Comparison of ENCODE assay signal across 11 cellular contexts in genomic region chrX:103398321-103398937, GRCh38.
DNase-seq lines count a peak whose midpoint lies in the region; ATAC-seq and TF ChIP-seq lines count a peak whose summit lies in the region.
"Had no signal": no experiment of that assay in that cellular context is flagged by ENCODE, and none has a peak within 500 bp of the region (broad histone marks: within the 10 kb centered on the region; RNA-seq: fewer than 3 reads in every experiment).

No MANE protein-coding gene starts in this region.

- DNase-seq in NCI-H146 (lab: John Stamatoyannopoulos, UW) (peak; percentile 0), NCI-H146 treated with DMSO at 0.1 percent for 48 hours (lab: John Stamatoyannopoulos, UW; ENCODE audit: unreplicated experiment) (no peak), NOMO-1 treated with DMSO at 0.1 percent for 48 hours (lab: John Stamatoyannopoulos, UW; ENCODE audit: unreplicated experiment) (peak; percentile 62), epithelial cell of esophagus (ENCODE audit: low read depth) (peak; percentile 69), skeletal muscle cell (ENCODE audit: low read depth) (peak; percentile 79), NCI-H128 (lab: John Stamatoyannopoulos, UW; ENCODE audit: unreplicated experiment) (no peak), medulla oblongata (ENCODE audit: extremely low spot score) (no peak)
- DNase-seq: 8988T; NCI-H526 treated with DMSO at 0.1 percent for 48 hours; stimulated activated CD4-positive, alpha-beta T cell treated with anti-CD3 and anti-CD28 coated beads, Interleukin-2, amount 100 ng/mL, for 48 hours had no signal

- no peak for TF ChIP-seq CTCF in epithelial cell of esophagus (IDR thresholded peaks at IDR 0.05; ENCODE audit: insufficient read depth, low read depth, low read length, missing control alignments)

- H3K4me3 ChIP-seq in epithelial cell of esophagus (ENCODE audit: low read length) (no peak overlapping the region), skeletal muscle cell (ENCODE audit: low read depth, low read length) (no peak overlapping the region)

- no peak for ATAC-seq in HG03442 (IDR thresholded peaks at IDR 0.05; ENCODE audit: unreplicated experiment)

Comparison
In these comparisons a context has a peak if more than half of its experiments do, and no peak if none do; other contexts are left out.
1. DNase-seq: peak in NCI-H146 (single experiment), NOMO-1 treated with DMSO at 0.1 percent for 48 hours (single experiment), epithelial cell of esophagus (single experiment) and skeletal muscle cell (single experiment); none in NCI-H146 treated with DMSO at 0.1 percent for 48 hours (single experiment), NCI-H128 (single experiment) and medulla oblongata (single experiment).